In the genomic region with DNA sequence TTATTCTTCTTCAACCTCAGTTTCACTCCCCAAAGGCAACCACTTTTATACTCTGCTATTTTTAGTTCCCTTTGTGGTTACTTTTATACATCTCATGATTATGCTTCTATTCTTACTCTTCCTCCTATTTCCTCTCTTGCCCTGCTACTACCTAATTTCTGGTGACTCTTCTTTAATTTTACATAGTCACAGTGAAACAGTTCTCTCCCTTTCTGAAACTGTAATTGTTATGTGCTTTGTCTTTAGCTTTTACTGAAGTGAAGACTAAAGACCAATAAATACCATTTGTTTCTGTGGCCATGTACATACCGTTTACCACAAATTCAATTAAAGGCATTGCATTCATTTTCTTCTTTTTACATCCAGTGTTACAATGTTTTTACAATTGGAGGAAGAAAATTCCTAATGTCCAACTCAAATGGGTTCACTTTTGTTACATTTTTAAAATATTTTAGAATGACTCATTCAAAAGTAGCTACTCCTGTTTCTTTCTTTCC, we compare ENCODE assay signal across 11 cellular contexts.
DNase-seq lines count a peak whose midpoint lies in the region; ATAC-seq and TF ChIP-seq lines count a peak whose summit lies in the region.
"Had no signal": no experiment of that assay in that cellular context is flagged by ENCODE, and none has a peak within 500 bp of the region (broad histone marks: within the 10 kb centered on the region; RNA-seq: fewer than 3 reads in every experiment).

No MANE protein-coding gene starts in this region.

- 29 to 42% (median 37%) methylated on average over 1 of the region's 1 CpG for WGBS in ovary, 3 donors

- DNase-seq in AG04450 (ENCODE audit: low read depth, low spot score) (peak; percentile 32), WTC11 (ENCODE audit: low spot score) (no peak), putamen (ENCODE audit: low spot score) (no peak), ovary (no peak), NCI-H1092 (lab: John Stamatoyannopoulos, UW) (no peak), progenitor cell of endocrine pancreas (ENCODE audit: low spot score, unreplicated experiment) (no peak)

- TF ChIP-seq CTCF in AG04450 (IDR thresholded peaks at IDR 0.05; ENCODE audit: low read depth, low read length): no peak
- TF ChIP-seq CTCF in WTC11 (IDR thresholded peaks at IDR 0.05): no peak
- TF ChIP-seq CTCF in ovary (IDR thresholded peaks at IDR 0.05): no peak
- TF ChIP-seq CTCF in progenitor cell of endocrine pancreas (IDR thresholded peaks at IDR 0.05; ENCODE audit: unreplicated experiment): no peak

- intact Hi-C loops in ovary (cut with DNase I): no loop called here

- H3K4me1 ChIP-seq in ovary (ENCODE audit: insufficient read depth): no peaks in the 10 kb centered on the region

- peaks cover 20% of the 10 kb centered on the region; the same call in 1 of the 2 replicates for H3K9me3 Mint-ChIP-seq in WTC11
- H3K9me3 Mint-ChIP-seq in progenitor cell of endocrine pancreas (ENCODE audit: low read depth): peaks cover 10% of the 10 kb centered on the region

- H3K4me3 ChIP-seq in AG04450 (ENCODE audit: low read depth, low read length) (no peak overlapping the region), ovary (no peak overlapping the region)
- H3K4me3 ChIP-seq: skin epidermis had no signal

- H3K27me3 Mint-ChIP-seq in WTC11 (ENCODE audit: low read depth): no peaks in the 10 kb centered on the region
- H3K27me3 Mint-ChIP-seq in progenitor cell of endocrine pancreas: peaks cover 3% of the 10 kb centered on the region

- H3K27me3 ChIP-seq in AG04450 (ENCODE audit: control insufficient read depth, insufficient read depth, low read length) (no peaks in the 10 kb centered on the region), ovary (no peaks in the 10 kb centered on the region)

- H3K4me3 Mint-ChIP-seq in WTC11 (no peak overlapping the region), progenitor cell of endocrine pancreas (ENCODE audit: low read depth) (no peak overlapping the region)

- peaks cover 2% of the 10 kb centered on the region; the same call in 1 of the 2 replicates for H3K9me3 ChIP-seq in AG04450 (ENCODE audit: control insufficient read depth, insufficient read depth, low read length)
- H3K9me3 ChIP-seq in ovary: no peaks in the 10 kb centered on the region

- POLR2A ChIA-PET in AG04450 (lab: Yijun Ruan, JAX) (interaction anchor here (0.6 to 0.8 kb wide), 3 partner anchors 9 to 164 kb away, joined by 3 to 4 read pairs (median 4); no protein-coding TSS in a partner anchor), WTC11 (lab: Charles Lee) (no interaction called here)

- H3K27ac Mint-ChIP-seq in WTC11 (peak overlapping the region; percentile 2; the same call in 1 of the 2 replicates), progenitor cell of endocrine pancreas (no peak overlapping the region)

- H3K36me3 Mint-ChIP-seq in WTC11 (no peaks in the 10 kb centered on the region), progenitor cell of endocrine pancreas (ENCODE audit: insufficient read depth) (no peaks in the 10 kb centered on the region)

- ATAC-seq in GM19455 (IDR thresholded peaks at IDR 0.05; ENCODE audit: unreplicated experiment) (peak; percentile 93), HG03280 (IDR thresholded peaks at IDR 0.05; ENCODE audit: unreplicated experiment) (peak; percentile 76), WTC11 (no peak)
- ATAC-seq: Panc1 had no signal

- H3K4me1 Mint-ChIP-seq in WTC11: peaks cover 8% of the 10 kb centered on the region
- no peaks in the 10 kb centered on the region for H3K4me1 Mint-ChIP-seq in progenitor cell of endocrine pancreas (ENCODE audit: low read depth)

- CTCF ChIA-PET in AG04450 (lab: Charles Lee): interaction anchor here (0.8 kb wide), 1 partner anchor 23 kb away, joined by 3 read pairs; no protein-coding TSS in a partner anchor
- CTCF ChIA-PET in WTC11 (lab: Charles Lee): no interaction called here

- no peak for TF ChIP-seq POLR2A in ovary (IDR thresholded peaks at IDR 0.05)

- TF ChIP-seq EP300 in ovary (IDR thresholded peaks at IDR 0.05): no peak

- no peaks in the 10 kb centered on the region for H3K36me3 ChIP-seq in ovary

- no peak overlapping the region for H3K27ac ChIP-seq in AG04450 (ENCODE audit: low read depth, low read length)
- no peak overlapping the region for H3K27ac ChIP-seq in ovary
- H3K27ac ChIP-seq: C4-2B had no signal

TF ChIP-seq in WTC11, 78 proteins besides CTCF, POLR2A, EP300 and RAD21 (continues in another document):
- TF ChIP-seq, protein P1, sequence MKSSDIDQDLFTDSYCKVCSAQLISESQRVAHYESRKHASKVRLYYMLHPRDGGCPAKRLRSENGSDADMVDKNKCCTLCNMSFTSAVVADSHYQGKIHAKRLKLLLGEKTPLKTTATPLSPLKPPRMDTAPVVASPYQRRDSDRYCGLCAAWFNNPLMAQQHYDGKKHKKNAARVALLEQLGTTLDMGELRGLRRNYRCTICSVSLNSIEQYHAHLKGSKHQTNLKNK (CRISPR knock-in tag; IDR thresholded peaks at IDR 0.05): no peak
- no peak for TF ChIP-seq USF1 (CRISPR knock-in tag; IDR thresholded peaks at IDR 0.05)
- no peak for TF ChIP-seq CREB1 (CRISPR knock-in tag; IDR thresholded peaks at IDR 0.05)
- no peak for TF ChIP-seq ZNF512 (CRISPR knock-in tag; IDR thresholded peaks at IDR 0.05; ENCODE audit: borderline replicate concordance)
- TF ChIP-seq NR3C1 (CRISPR knock-in tag; conservative IDR thresholded peaks at IDR 0.05; ENCODE audit: low read depth): no peak
- no peak for TF ChIP-seq ZNF121 (CRISPR knock-in tag; IDR thresholded peaks at IDR 0.05)
- TF ChIP-seq SOX15 (CRISPR knock-in tag; IDR thresholded peaks at IDR 0.05): no peak
- TF ChIP-seq AR (CRISPR knock-in tag; IDR thresholded peaks at IDR 0.05): no peak
- TF ChIP-seq GABPB1 (CRISPR knock-in tag; IDR thresholded peaks at IDR 0.05): no peak
